Comparison of ENCODE assay signal across 25 cellular contexts in genomic region chr9:122032346-122032745, GRCh38.
"Had no signal": no experiment of that assay in that cellular context is flagged by ENCODE, and none has a peak within 500 bp of the region (broad histone marks: within the 10 kb centered on the region; RNA-seq: fewer than 3 reads in every experiment).

No MANE protein-coding gene starts in this region.

- H3K4me3 ChIP-seq: breast epithelium, coronary artery, mucosa of descending colon, sigmoid colon, vagina had no signal

- H3K27me3 Mint-ChIP-seq: activated naive CD8-positive, alpha-beta T cell treated with anti-CD3 and anti-CD28 coated beads for 36 hours; activated T-cell treated with anti-CD3 and anti-CD28 coated beads, Interleukin-2, amount 50 U/mL, for 24 hours; activated T-helper 17 cell treated with anti-CD3 and anti-CD28 coated beads, Interleukin-2, amount 50 U/mL, for 72 hours; memory B cell; T-cell had no signal

- H3K4me1 ChIP-seq: breast epithelium had no signal

- DNase-seq: activated CD4-positive, alpha-beta T cell treated with anti-CD3 and anti-CD28 coated beads, Interleukin-2, amount 50 U/mL, for 4 hours; activated CD8-positive, alpha-beta memory T cell treated with anti-CD3 and anti-CD28 coated beads for 24 hours; activated CD8-positive, alpha-beta memory T cell treated with anti-CD3 and anti-CD28 coated beads, Interleukin-2, amount 50 U/mL, for 4 hours; activated naive CD4-positive, alpha-beta T cell treated with Interleukin-2 at 50 U/mL for 16 hours; activated naive CD8-positive, alpha-beta T cell treated with anti-CD3 and anti-CD28 coated beads for 36 hours; activated T-cell treated with anti-CD3 and anti-CD28 coated beads, Interleukin-2, amount 50 U/mL, for 24 hours; endodermal cell; kidney; mucosa of descending colon; occipital lobe; posterior cingulate gyrus; sigmoid colon; stimulated activated CD4-positive, alpha-beta T cell treated with anti-CD3 and anti-CD28 coated beads, Interleukin-2, amount 100 ng/mL, for 48 hours; stimulated activated CD8-positive, alpha-beta memory T cell treated with anti-CD3 and anti-CD28 coated beads, Interleukin-4, amount 100 ng/mL, for 48 hours; stimulated activated naive B cell treated with anti-CD40 and anti-IgM and Interleukin-4, amounts not matched to agents 10 μg/mL and 1 μg/mL and 100 μg/mL, for 72 hours; T-cell; trophoblast cell; WERI-Rb-1 had no signal

- FAIRE-seq: kidney had no signal

- H3K4me3 Mint-ChIP-seq: activated naive CD8-positive, alpha-beta T cell treated with anti-CD3 and anti-CD28 coated beads for 36 hours; activated T-cell treated with anti-CD3 and anti-CD28 coated beads, Interleukin-2, amount 50 U/mL, for 24 hours; activated T-helper 17 cell treated with anti-CD3 and anti-CD28 coated beads, Interleukin-2, amount 50 U/mL, for 72 hours; endodermal cell; memory B cell; neural crest cell; stimulated activated naive B cell treated with anti-CD40 and anti-IgM and Interleukin-4, amounts not matched to agents 10 μg/mL and 1 μg/mL and 100 μg/mL, for 72 hours; T-cell; T-helper 2 cell treated with Interferon-gamma antibody and Interleukin-4, amounts not matched to agents 5 μg/mL and 100 μg/mL, for 36 hours had no signal

- H3K9me3 Mint-ChIP-seq: activated T-cell treated with anti-CD3 and anti-CD28 coated beads, Interleukin-2, amount 50 U/mL, for 24 hours; activated T-helper 17 cell treated with anti-CD3 and anti-CD28 coated beads, Interleukin-2, amount 50 U/mL, for 72 hours; endodermal cell; neural crest cell; T-helper 2 cell treated with Interferon-gamma antibody and Interleukin-4, amounts not matched to agents 5 μg/mL and 100 μg/mL, for 36 hours had no signal

- ATAC-seq: activated T-helper 17 cell treated with anti-CD3 and anti-CD28 coated beads, Interleukin-2, amount 50 U/mL, for 72 hours; mucosa of descending colon; stimulated activated naive B cell treated with anti-CD40 and anti-IgM and Interleukin-4, amounts not matched to agents 10 μg/mL and 1 μg/mL and 100 μg/mL, for 72 hours; T-cell had no signal

- H3K4me1 Mint-ChIP-seq: activated naive CD8-positive, alpha-beta T cell treated with anti-CD3 and anti-CD28 coated beads for 36 hours; activated T-helper 17 cell treated with anti-CD3 and anti-CD28 coated beads, Interleukin-2, amount 50 U/mL, for 72 hours; memory B cell; stimulated activated naive B cell treated with anti-CD40 and anti-IgM and Interleukin-4, amounts not matched to agents 10 μg/mL and 1 μg/mL and 100 μg/mL, for 72 hours; T-cell had no signal

- H3K27me3 ChIP-seq: breast epithelium, sigmoid colon, vagina had no signal

- H3K27ac ChIP-seq: breast epithelium, sigmoid colon, vagina, WERI-Rb-1 had no signal

- H3K27ac Mint-ChIP-seq: activated naive CD8-positive, alpha-beta T cell treated with anti-CD3 and anti-CD28 coated beads for 36 hours; activated T-cell treated with anti-CD3 and anti-CD28 coated beads, Interleukin-2, amount 50 U/mL, for 24 hours; activated T-helper 17 cell treated with anti-CD3 and anti-CD28 coated beads, Interleukin-2, amount 50 U/mL, for 72 hours; endodermal cell; memory B cell; stimulated activated naive B cell treated with anti-CD40 and anti-IgM and Interleukin-4, amounts not matched to agents 10 μg/mL and 1 μg/mL and 100 μg/mL, for 72 hours; T-cell; T-helper 2 cell treated with Interferon-gamma antibody and Interleukin-4, amounts not matched to agents 5 μg/mL and 100 μg/mL, for 36 hours had no signal

- H3K9me3 ChIP-seq: mucosa of descending colon, sigmoid colon had no signal

- H3K36me3 ChIP-seq: breast epithelium, vagina had no signal
